Comparison of ENCODE assay signal across 8 cellular contexts in the genomic region with DNA sequence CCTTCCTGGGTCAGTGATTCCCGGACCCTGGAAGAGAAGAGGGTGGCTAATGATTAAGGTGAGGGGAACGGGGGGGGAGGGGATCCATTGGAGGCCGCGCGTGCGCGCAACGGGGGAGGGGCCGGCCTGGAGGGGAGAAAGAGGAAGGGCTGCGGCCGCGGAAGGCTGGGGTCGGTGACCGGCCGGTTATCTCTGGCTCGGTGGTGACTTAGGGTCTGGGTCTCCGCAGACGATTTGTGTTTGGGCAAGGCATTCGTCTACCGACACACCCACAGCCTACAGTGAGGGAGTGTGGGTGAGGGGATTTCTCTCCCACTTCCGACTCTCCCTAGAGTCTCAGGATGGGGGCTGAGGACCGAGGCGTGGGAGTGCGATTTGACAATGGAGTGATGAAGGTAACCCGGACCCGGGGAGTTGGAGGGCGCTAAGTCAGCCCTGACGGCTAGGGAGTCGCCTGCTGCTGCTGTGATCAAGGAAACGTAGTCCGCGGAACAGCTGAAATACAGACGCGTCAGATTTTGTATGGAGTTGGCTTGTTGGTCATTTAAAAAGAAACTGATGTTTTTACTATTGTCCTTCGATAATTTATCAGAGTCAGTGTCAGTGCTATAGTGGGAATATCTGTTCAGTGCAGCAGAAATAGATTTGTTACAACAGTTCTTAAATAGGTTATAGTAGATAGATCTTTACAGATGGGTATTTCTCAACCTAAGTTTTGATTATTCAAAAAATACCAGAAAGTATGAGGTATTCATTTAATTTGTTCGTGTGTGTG. TPM values are rescaled to one million over a fixed set of nuclear protein-coding genes. Genes with fewer than 3 reads are reported as not detected.
DNase-seq lines count a peak whose midpoint lies in the region; ATAC-seq and TF ChIP-seq lines count a peak whose summit lies in the region.

No MANE protein-coding gene starts in this region.

- DNase-seq in OCI-M2 (lab: John Stamatoyannopoulos, UW; ENCODE audit: unreplicated experiment) = peak; percentile 80
- DNase-seq in fibroblast of pulmonary artery (ENCODE audit: low read depth) = peak; percentile 51
- DNase-seq in natural killer cell treated with Interleukin-12 subunit alpha and Interleukin-12 subunit beta and Interleukin-15 and Interleukin-18, amount 100 ng/mL, for 72 hours (ENCODE audit: low spot score) = peak; percentile 76

- ATAC-seq in GM19324 (IDR thresholded peaks at IDR 0.05; ENCODE audit: low FRiP score, unreplicated experiment) (peak; percentile 63), HG03442 (IDR thresholded peaks at IDR 0.05; ENCODE audit: unreplicated experiment) (peak; percentile 35)
- ATAC-seq in activated T-helper 17 cell treated with anti-CD3 and anti-CD28 coated beads, Interleukin-2, amount 50 U/mL, for 72 hours (replicated peaks) = peak; percentile 68
- ATAC-seq in natural killer cell treated with Interleukin-12 subunit alpha and Interleukin-12 subunit beta and Interleukin-15 and Interleukin-18, amount 100 ng/mL, for 72 hours = peak; percentile 75 to 82

- H3K9me3 Mint-ChIP-seq in activated T-helper 17 cell treated with anti-CD3 and anti-CD28 coated beads, Interleukin-2, amount 50 U/mL, for 72 hours = no peaks in the 10 kb centered on the region
- no peaks in the 10 kb centered on the region for H3K9me3 Mint-ChIP-seq in natural killer cell treated with Interleukin-12 subunit alpha and Interleukin-12 subunit beta and Interleukin-15 and Interleukin-18, amount 100 ng/mL, for 72 hours
- H3K9me3 Mint-ChIP-seq in stimulated activated naive CD8-positive, alpha-beta T cell treated with anti-CD3 and anti-CD28 coated beads, Interleukin-15, Interleukin-2, amounts not matched to agents 100 ng/mL and 50 ng/mL, for 24 hours = no peaks in the 10 kb centered on the region

- peak overlapping the region; percentile 98 for H3K4me3 ChIP-seq in fibroblast of pulmonary artery (replicated peaks; ENCODE audit: low read depth, low read length)

- H3K27ac Mint-ChIP-seq in activated T-helper 17 cell treated with anti-CD3 and anti-CD28 coated beads, Interleukin-2, amount 50 U/mL, for 72 hours = peak overlapping the region; percentile 99
- peak overlapping the region; percentile 84 to 97 for H3K27ac Mint-ChIP-seq in natural killer cell treated with Interleukin-12 subunit alpha and Interleukin-12 subunit beta and Interleukin-15 and Interleukin-18, amount 100 ng/mL, for 72 hours
- H3K27ac Mint-ChIP-seq in stimulated activated naive CD8-positive, alpha-beta T cell treated with anti-CD3 and anti-CD28 coated beads, Interleukin-15, Interleukin-2, amounts not matched to agents 100 ng/mL and 50 ng/mL, for 24 hours = peak overlapping the region; percentile 87

- H3K4me3 Mint-ChIP-seq in activated T-helper 17 cell treated with anti-CD3 and anti-CD28 coated beads, Interleukin-2, amount 50 U/mL, for 72 hours = peak overlapping the region; percentile 99
- H3K4me3 Mint-ChIP-seq in natural killer cell treated with Interleukin-12 subunit alpha and Interleukin-12 subunit beta and Interleukin-15 and Interleukin-18, amount 100 ng/mL, for 72 hours = peak overlapping the region; percentile 95
- H3K4me3 Mint-ChIP-seq in stimulated activated naive CD8-positive, alpha-beta T cell treated with anti-CD3 and anti-CD28 coated beads, Interleukin-15, Interleukin-2, amounts not matched to agents 100 ng/mL and 50 ng/mL, for 24 hours = peak overlapping the region; percentile 95

- no peak for TF ChIP-seq CTCF in C4-2B (conservative IDR thresholded peaks at IDR 0.05)
- TF ChIP-seq CTCF in fibroblast of pulmonary artery (IDR thresholded peaks at IDR 0.05; ENCODE audit: low read length, missing control alignments) = no peak

- peaks cover 44% of the 10 kb centered on the region for H3K36me3 Mint-ChIP-seq in activated T-helper 17 cell treated with anti-CD3 and anti-CD28 coated beads, Interleukin-2, amount 50 U/mL, for 72 hours (ENCODE audit: low read depth)
- peaks cover 4% of the 10 kb centered on the region for H3K36me3 Mint-ChIP-seq in natural killer cell treated with Interleukin-12 subunit alpha and Interleukin-12 subunit beta and Interleukin-15 and Interleukin-18, amount 100 ng/mL, for 72 hours
- peaks cover 26% of the 10 kb centered on the region for H3K36me3 Mint-ChIP-seq in stimulated activated naive CD8-positive, alpha-beta T cell treated with anti-CD3 and anti-CD28 coated beads, Interleukin-15, Interleukin-2, amounts not matched to agents 100 ng/mL and 50 ng/mL, for 24 hours (ENCODE audit: low read depth)

- peaks cover 26% of the 10 kb centered on the region for H3K4me1 Mint-ChIP-seq in activated T-helper 17 cell treated with anti-CD3 and anti-CD28 coated beads, Interleukin-2, amount 50 U/mL, for 72 hours
- peaks cover 31 to 36% of the 10 kb centered on the region in 2 donors for H3K4me1 Mint-ChIP-seq in natural killer cell treated with Interleukin-12 subunit alpha and Interleukin-12 subunit beta and Interleukin-15 and Interleukin-18, amount 100 ng/mL, for 72 hours (ENCODE audit: low read depth in 2 of 2)
- H3K4me1 Mint-ChIP-seq in stimulated activated naive CD8-positive, alpha-beta T cell treated with anti-CD3 and anti-CD28 coated beads, Interleukin-15, Interleukin-2, amounts not matched to agents 100 ng/mL and 50 ng/mL, for 24 hours (ENCODE audit: low read depth) = peaks cover 51% of the 10 kb centered on the region

- no peaks in the 10 kb centered on the region for H3K27me3 Mint-ChIP-seq in activated T-helper 17 cell treated with anti-CD3 and anti-CD28 coated beads, Interleukin-2, amount 50 U/mL, for 72 hours
- no peaks in the 10 kb centered on the region for H3K27me3 Mint-ChIP-seq in natural killer cell treated with Interleukin-12 subunit alpha and Interleukin-12 subunit beta and Interleukin-15 and Interleukin-18, amount 100 ng/mL, for 72 hours
- H3K27me3 Mint-ChIP-seq in stimulated activated naive CD8-positive, alpha-beta T cell treated with anti-CD3 and anti-CD28 coated beads, Interleukin-15, Interleukin-2, amounts not matched to agents 100 ng/mL and 50 ng/mL, for 24 hours = no peaks in the 10 kb centered on the region

- peak overlapping the region; percentile 86 for H3K27ac ChIP-seq in C4-2B

RNA-seq across cellular contexts. Expression of a gene that starts 0.7 kb away (rescaled TPM):
- 10 to 100 TPM; 28.9 to 46.2 TPM for total RNA-seq in activated T-helper 17 cell treated with anti-CD3 and anti-CD28 coated beads, Interleukin-2, amount 50 U/mL, for 72 hours
- total RNA-seq in natural killer cell treated with Interleukin-12 subunit alpha and Interleukin-12 subunit beta and Interleukin-15 and Interleukin-18, amount 100 ng/mL, for 72 hours = 10 to 100 TPM; 43.5 to 57.7 TPM

RNA-seq across cellular contexts. Expression of a gene that starts 54.7 kb away (rescaled TPM):
- total RNA-seq in activated T-helper 17 cell treated with anti-CD3 and anti-CD28 coated beads, Interleukin-2, amount 50 U/mL, for 72 hours = 10 to 100 TPM; 62.8 to 94.6 TPM
- total RNA-seq in natural killer cell treated with Interleukin-12 subunit alpha and Interleukin-12 subunit beta and Interleukin-15 and Interleukin-18, amount 100 ng/mL, for 72 hours = 100 to 1,000 TPM; 131 to 163 TPM

Comparison
In these comparisons a context has a peak if more than half of its experiments do, and no peak if none do; other contexts are left out.
1. Peak in every context shown above with its lines: DNase-seq, ATAC-seq, H3K4me3 ChIP-seq and H3K27ac ChIP-seq.